In genomic region chr2:72361042-72361441, GRCh38 we compare ENCODE assay signal across 8 cellular contexts.
"Had no signal": no experiment of that assay in that cellular context is flagged by ENCODE, and none has a peak within 500 bp of the region (broad histone marks: within the 10 kb centered on the region; RNA-seq: fewer than 3 reads in every experiment).

No MANE protein-coding gene starts in this region.

- DNase-seq: GDM1, GF-D8 had no signal

- FAIRE-seq: G401.6, GM12878, GM12891, GM12892, GM18507, GM19239 had no signal

- H3K4me3 ChIP-seq: GM12878 had no signal

- ATAC-seq: GM12878 had no signal
